Comparison of ENCODE assay signal across 10 cellular contexts in the genomic region with DNA sequence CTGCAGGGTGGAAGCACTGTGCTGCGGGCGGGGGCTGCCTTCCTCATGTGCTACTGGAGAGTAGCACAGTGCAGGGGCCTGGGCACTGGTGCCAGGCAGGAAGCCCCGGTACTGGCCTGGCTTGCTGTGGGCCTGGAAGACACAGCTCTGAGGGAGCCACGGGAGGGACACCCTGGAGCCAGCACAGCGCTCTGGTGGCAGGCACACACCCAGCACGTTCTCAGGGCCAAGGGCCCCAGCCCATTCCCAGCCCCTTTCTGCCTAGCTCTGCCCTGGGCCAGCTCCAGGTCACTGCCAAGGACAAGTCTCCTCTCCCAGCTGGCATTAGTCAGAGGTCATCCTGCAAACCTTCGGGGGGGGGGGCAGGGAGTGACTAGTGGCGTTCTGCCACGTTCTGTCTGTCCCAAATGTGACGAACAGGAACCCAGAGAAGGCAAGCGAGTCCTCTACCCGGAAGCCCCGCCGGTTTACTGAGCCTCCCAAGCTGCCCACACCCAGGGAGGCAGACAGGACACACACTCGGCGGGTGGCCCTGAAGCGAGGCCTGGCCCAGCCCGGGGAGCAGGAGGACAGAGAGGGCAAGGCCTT. TPM values are rescaled to one million over a fixed set of nuclear protein-coding genes. Genes with fewer than 3 reads are reported as not detected.
"Had no signal": no experiment of that assay in that cellular context is flagged by ENCODE, and none has a peak within 500 bp of the region (broad histone marks: within the 10 kb centered on the region; RNA-seq: fewer than 3 reads in every experiment).

No MANE protein-coding gene starts in this region.

RNA-seq across cellular contexts. Expression of gene PNCK, which starts 26.3 kb away (rescaled TPM):
- total RNA-seq: activated CD4-positive, alpha-beta T cell treated with anti-CD3 and anti-CD28 coated beads, Interleukin-2, amount 10 ng/mL, durations not matched to agents 7 days and 5 days; activated CD8-positive, alpha-beta memory T cell treated with anti-CD3 and anti-CD28 coated beads, Interleukin-2, amount 10 ng/mL, durations not matched to agents 7 days and 5 days; glomerular endothelial cell; lower lobe of right lung; pulmonary artery endothelial cell; SJSA1 had no signal

RNA-seq across cellular contexts. Expression of gene DUSP9, which starts 52.9 kb away (rescaled TPM):
- total RNA-seq: activated CD4-positive, alpha-beta T cell treated with anti-CD3 and anti-CD28 coated beads, Interleukin-2, amount 10 ng/mL, durations not matched to agents 7 days and 5 days; cardiac septum; chondrocyte; fibroblast of villous mesenchyme; lower lobe of right lung; natural killer cell had no signal
